In the genomic region with DNA sequence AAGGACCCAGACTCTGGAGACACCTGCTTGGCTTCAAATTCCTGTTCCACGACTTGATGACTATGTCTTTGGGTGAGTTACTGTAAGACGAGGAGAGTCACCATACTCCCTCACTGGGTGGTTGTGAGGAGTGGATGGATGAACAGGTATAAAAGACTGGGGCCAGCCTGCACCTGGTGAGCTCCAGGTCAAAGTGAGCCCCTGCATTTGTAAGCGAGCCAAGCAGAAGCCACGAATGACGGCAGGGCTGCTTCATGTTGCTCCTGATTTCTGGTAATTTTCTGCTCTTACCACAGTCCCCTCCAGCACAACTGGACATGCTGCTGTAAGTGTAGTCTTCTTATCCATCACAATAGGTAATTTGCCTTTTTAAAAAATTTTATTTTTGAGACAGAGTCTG, we compare ENCODE assay signal across 1 cellular context.
TF ChIP-seq lines count a peak whose summit lies in the region.

No MANE protein-coding gene starts in this region.

TF ChIP-seq in HepG2, 621 proteins besides CTCF, POLR2A, EP300 and RAD21 (continued from another document):
- TF ChIP-seq, protein P1, sequence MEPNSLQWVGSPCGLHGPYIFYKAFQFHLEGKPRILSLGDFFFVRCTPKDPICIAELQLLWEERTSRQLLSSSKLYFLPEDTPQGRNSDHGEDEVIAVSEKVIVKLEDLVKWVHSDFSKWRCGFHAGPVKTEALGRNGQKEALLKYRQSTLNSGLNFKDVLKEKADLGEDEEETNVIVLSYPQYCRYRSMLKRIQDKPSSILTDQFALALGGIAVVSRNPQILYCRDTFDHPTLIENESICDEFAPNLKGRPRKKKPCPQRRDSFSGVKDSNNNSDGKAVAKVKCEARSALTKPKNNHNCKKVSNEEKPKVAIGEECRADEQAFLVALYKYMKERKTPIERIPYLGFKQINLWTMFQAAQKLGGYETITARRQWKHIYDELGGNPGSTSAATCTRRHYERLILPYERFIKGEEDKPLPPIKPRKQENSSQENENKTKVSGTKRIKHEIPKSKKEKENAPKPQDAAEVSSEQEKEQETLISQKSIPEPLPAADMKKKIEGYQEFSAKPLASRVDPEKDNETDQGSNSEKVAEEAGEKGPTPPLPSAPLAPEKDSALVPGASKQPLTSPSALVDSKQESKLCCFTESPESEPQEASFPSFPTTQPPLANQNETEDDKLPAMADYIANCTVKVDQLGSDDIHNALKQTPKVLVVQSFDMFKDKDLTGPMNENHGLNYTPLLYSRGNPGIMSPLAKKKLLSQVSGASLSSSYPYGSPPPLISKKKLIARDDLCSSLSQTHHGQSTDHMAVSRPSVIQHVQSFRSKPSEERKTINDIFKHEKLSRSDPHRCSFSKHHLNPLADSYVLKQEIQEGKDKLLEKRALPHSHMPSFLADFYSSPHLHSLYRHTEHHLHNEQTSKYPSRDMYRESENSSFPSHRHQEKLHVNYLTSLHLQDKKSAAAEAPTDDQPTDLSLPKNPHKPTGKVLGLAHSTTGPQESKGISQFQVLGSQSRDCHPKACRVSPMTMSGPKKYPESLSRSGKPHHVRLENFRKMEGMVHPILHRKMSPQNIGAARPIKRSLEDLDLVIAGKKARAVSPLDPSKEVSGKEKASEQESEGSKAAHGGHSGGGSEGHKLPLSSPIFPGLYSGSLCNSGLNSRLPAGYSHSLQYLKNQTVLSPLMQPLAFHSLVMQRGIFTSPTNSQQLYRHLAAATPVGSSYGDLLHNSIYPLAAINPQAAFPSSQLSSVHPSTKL (CRISPR knock-in tag; IDR thresholded peaks at IDR 0.05): no peak
- TF ChIP-seq ZNF883 (CRISPR knock-in tag; IDR thresholded peaks at IDR 0.05; ENCODE audit: not compliant biosample characterization) (no peak), NFE2L2 (IDR thresholded peaks at IDR 0.05; ENCODE audit: low read length) (no peak)
